In genomic region chr2:71639735-71640134, GRCh38 we compare ENCODE assay signal across 25 cellular contexts.
"Had no signal": no experiment of that assay in that cellular context is flagged by ENCODE, and none has a peak within 500 bp of the region (broad histone marks: within the 10 kb centered on the region; RNA-seq: fewer than 3 reads in every experiment).

No MANE protein-coding gene starts in this region.

- H3K9me3 ChIP-seq: colonic mucosa, esophagus squamous epithelium, gastrocnemius medialis, heart right ventricle, left lung, lower lobe of right lung had no signal

- H3K36me3 ChIP-seq: colonic mucosa, esophagus squamous epithelium, lower lobe of right lung had no signal

- H3K4me3 ChIP-seq: colonic mucosa, esophagus squamous epithelium, gastrocnemius medialis, heart right ventricle, left lung, lower lobe of right lung had no signal

- H3K4me1 ChIP-seq: colonic mucosa, lower lobe of right lung had no signal

- H3K27ac ChIP-seq: colonic mucosa, epithelial cell of prostate, esophagus squamous epithelium, heart right ventricle, left lung, lower lobe of right lung had no signal

- ATAC-seq: effector memory CD8-positive, alpha-beta T cell; esophagus mucosa; heart right ventricle; left cardiac atrium; left lung; left ventricle myocardium superior; lower lobe of right lung had no signal

- FAIRE-seq: endometrium, islet of Langerhans, keratinocyte had no signal

- DNase-seq: colonic mucosa; cortex of kidney; effector CD8-positive, alpha-beta T cell; effector memory CD8-positive, alpha-beta T cell; endodermal cell; erythroblast; esophagus squamous epithelium; foreskin fibroblast; foreskin melanocyte; gastrocnemius medialis; glutamatergic neuron; head of caudate nucleus; heart right ventricle; hippocampal formation; left cardiac atrium; left lung; left ventricle myocardium superior; lower lobe of right lung; mesendoderm; midbrain had no signal

- H3K27me3 ChIP-seq: colonic mucosa, esophagus squamous epithelium, gastrocnemius medialis, heart right ventricle, left lung had no signal
